Comparison of ENCODE assay signal across 22 cellular contexts in the genomic region with DNA sequence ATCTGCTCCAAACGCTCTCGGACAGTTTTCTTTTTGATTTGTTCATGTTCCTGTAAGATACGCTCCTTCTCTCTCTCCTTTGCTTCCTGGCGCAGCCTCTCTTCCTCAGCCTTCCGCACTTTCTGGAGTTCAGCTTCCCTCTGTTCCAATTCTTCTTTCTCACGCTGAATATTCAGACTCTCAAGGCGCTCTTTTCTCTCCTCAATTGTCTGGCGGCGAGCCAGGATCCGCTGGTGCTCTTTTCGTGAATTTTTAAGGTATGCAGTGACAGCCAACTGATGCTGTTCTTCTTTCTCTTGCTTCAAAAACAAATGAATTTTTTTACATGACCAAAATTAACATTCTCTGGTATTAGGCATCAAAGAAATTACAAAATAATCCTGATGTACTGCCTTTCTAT.
"Had no signal": no experiment of that assay in that cellular context is flagged by ENCODE, and none has a peak within 500 bp of the region (broad histone marks: within the 10 kb centered on the region; RNA-seq: fewer than 3 reads in every experiment).

No MANE protein-coding gene starts in this region.

- H3K27me3 Mint-ChIP-seq: activated CD4-positive, alpha-beta memory T cell treated with anti-CD3 and anti-CD28 coated beads for 36 hours; activated naive CD8-positive, alpha-beta T cell; activated T-cell treated with anti-CD3 and anti-CD28 coated beads, Interleukin-2, amount 50 U/mL, for 24 hours; stimulated activated naive CD8-positive, alpha-beta T cell treated with anti-CD3 and anti-CD28 coated beads, Interleukin-15, Interleukin-2, amounts not matched to agents 100 ng/mL and 50 ng/mL, for 24 hours had no signal

- ATAC-seq: heart right ventricle, left lobe of liver, lower lobe of right lung, natural killer cell, right cardiac atrium had no signal

- H3K9me3 Mint-ChIP-seq: activated CD4-positive, alpha-beta memory T cell treated with anti-CD3 and anti-CD28 coated beads for 36 hours; activated T-cell treated with anti-CD3 and anti-CD28 coated beads, Interleukin-2, amount 50 U/mL, for 24 hours; activated T-helper 2 cell treated with anti-CD3 and anti-CD28 coated beads, Interferon-gamma antibody, Interleukin-2, Interleukin-4, amounts not matched to agents 10 μg/mL and 5 μg/mL and 100 μg/mL, durations not matched to agents 14 hours and 24 hours and 36 hours; natural killer cell; stimulated activated naive CD8-positive, alpha-beta T cell treated with anti-CD3 and anti-CD28 coated beads, Interleukin-15, Interleukin-2, amounts not matched to agents 100 ng/mL and 50 ng/mL, for 24 hours had no signal

- H3K4me3 Mint-ChIP-seq: activated CD4-positive, alpha-beta memory T cell treated with anti-CD3 and anti-CD28 coated beads for 36 hours; activated naive CD8-positive, alpha-beta T cell; activated T-cell treated with anti-CD3 and anti-CD28 coated beads, Interleukin-2, amount 50 U/mL, for 24 hours; natural killer cell; stimulated activated naive CD8-positive, alpha-beta T cell treated with anti-CD3 and anti-CD28 coated beads, Interleukin-15, Interleukin-2, amounts not matched to agents 100 ng/mL and 50 ng/mL, for 24 hours had no signal

- H3K27ac Mint-ChIP-seq: activated CD4-positive, alpha-beta memory T cell treated with anti-CD3 and anti-CD28 coated beads for 36 hours; activated naive CD8-positive, alpha-beta T cell; activated T-cell treated with anti-CD3 and anti-CD28 coated beads, Interleukin-2, amount 50 U/mL, for 24 hours; activated T-helper 2 cell treated with anti-CD3 and anti-CD28 coated beads, Interferon-gamma antibody, Interleukin-2, Interleukin-4, amounts not matched to agents 10 μg/mL and 5 μg/mL and 100 μg/mL, durations not matched to agents 14 hours and 24 hours and 36 hours; stimulated activated naive CD8-positive, alpha-beta T cell treated with anti-CD3 and anti-CD28 coated beads, Interleukin-15, Interleukin-2, amounts not matched to agents 100 ng/mL and 50 ng/mL, for 24 hours had no signal

- DNase-seq: activated CD4-positive, alpha-beta memory T cell treated with anti-CD3 and anti-CD28 coated beads for 36 hours; activated CD4-positive, alpha-beta T cell treated with anti-CD3 and anti-CD28 coated beads for 48 hours; activated CD8-positive, alpha-beta memory T cell treated with anti-CD3 and anti-CD28 coated beads, Interleukin-2, amount 50 U/mL, for 4 hours; activated T-cell treated with anti-CD3 and anti-CD28 coated beads, Interleukin-2, amount 50 U/mL, for 24 hours; brain microvascular endothelial cell; esophagus squamous epithelium; foreskin melanocyte; heart right ventricle; kidney glomerular epithelial cell; lower lobe of right lung; mesendoderm; natural killer cell; right cardiac atrium; stimulated activated CD4-positive, alpha-beta T cell treated with anti-CD3 and anti-CD28 coated beads, Interleukin-2, amount 100 ng/mL, for 48 hours; T-helper 9 cell; trophoblast cell had no signal

- H3K9me3 ChIP-seq: ascending aorta, esophagus squamous epithelium, heart right ventricle, lower lobe of right lung, thoracic aorta had no signal
